Comparison of ENCODE assay signal across 33 cellular contexts in the genomic region with DNA sequence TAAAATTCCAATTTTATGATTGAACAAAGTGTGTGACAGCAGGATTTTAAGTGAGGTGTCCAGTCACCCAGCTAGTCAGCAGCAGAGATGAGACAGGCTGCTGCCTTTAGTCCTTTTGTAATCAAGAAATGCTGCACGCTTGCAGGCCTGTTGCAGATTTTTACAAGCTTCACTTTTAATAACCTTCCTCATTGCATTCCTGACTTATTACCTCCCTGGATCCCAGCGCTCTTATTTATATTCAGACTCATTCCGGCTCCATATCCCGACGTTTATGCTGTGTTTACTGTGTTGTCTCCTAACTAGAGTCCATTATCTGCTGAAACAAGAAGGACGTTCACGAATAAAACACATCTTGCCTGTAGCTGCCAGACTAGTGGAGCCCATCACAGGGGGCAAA.
"Had no signal": no experiment of that assay in that cellular context is flagged by ENCODE, and none has a peak within 500 bp of the region (broad histone marks: within the 10 kb centered on the region; RNA-seq: fewer than 3 reads in every experiment).

No MANE protein-coding gene starts in this region.

- H3K36me3 Mint-ChIP-seq: activated CD4-positive, alpha-beta memory T cell treated with anti-CD3 and anti-CD28 coated beads for 36 hours; activated CD8-positive, alpha-beta memory T cell treated with anti-CD3 and anti-CD28 coated beads, Interleukin-2, amount 10 ng/mL, durations not matched to agents 7 days and 5 days; activated naive CD4-positive, alpha-beta T cell treated with anti-CD3 and anti-CD28 coated beads, Interleukin-2, amount 10 ng/mL, durations not matched to agents 7 days and 5 days; activated naive CD4-positive, alpha-beta T cell treated with anti-CD3 and anti-CD28 coated beads, Interleukin-2, amount 50 U/mL, for 72 hours; activated naive CD8-positive, alpha-beta T cell treated with anti-CD3 and anti-CD28 coated beads, Interleukin-2, amount 10 ng/mL, durations not matched to agents 7 days and 5 days; brain had no signal

- H3K9me3 ChIP-seq: ascending aorta, breast epithelium, colonic mucosa, esophagus muscularis mucosa, gastrocnemius medialis had no signal

- ATAC-seq: activated CD4-positive, alpha-beta T cell treated with anti-CD3 and anti-CD28 coated beads for 36 hours; activated CD8-positive, alpha-beta memory T cell treated with anti-CD3 and anti-CD28 coated beads, Interleukin-2, amount 10 ng/mL, durations not matched to agents 7 days and 5 days; activated CD8-positive, alpha-beta T cell treated with anti-CD3 and anti-CD28 coated beads, Interleukin-2, amount 10 ng/mL, durations not matched to agents 7 days and 5 days; activated naive CD4-positive, alpha-beta T cell treated with anti-CD3 and anti-CD28 coated beads, Interleukin-2, amount 50 U/mL, for 72 hours; activated T-cell treated with anti-CD3 and anti-CD28 coated beads, Interleukin-2, amount 50 U/mL, for 72 hours; foreskin keratinocyte; gastrocnemius medialis; T-helper 17 cell had no signal

- H3K4me1 ChIP-seq: ascending aorta, breast epithelium, colonic mucosa, esophagus muscularis mucosa, foreskin keratinocyte, gastrocnemius medialis had no signal

- H3K9me3 Mint-ChIP-seq: activated CD4-positive, alpha-beta memory T cell treated with anti-CD3 and anti-CD28 coated beads for 36 hours; activated CD4-positive, alpha-beta T cell treated with anti-CD3 and anti-CD28 coated beads, Interleukin-2, amount 10 ng/mL, durations not matched to agents 24 days and 14 days; activated naive CD4-positive, alpha-beta T cell treated with anti-CD3 and anti-CD28 coated beads, Interleukin-2, amount 10 ng/mL, durations not matched to agents 7 days and 5 days; activated naive CD4-positive, alpha-beta T cell treated with anti-CD3 and anti-CD28 coated beads, Interleukin-2, amount 50 U/mL, for 72 hours; activated naive CD8-positive, alpha-beta T cell treated with anti-CD3 and anti-CD28 coated beads, Interleukin-2, amount 10 ng/mL, durations not matched to agents 7 days and 5 days; activated T-cell treated with anti-CD3 and anti-CD28 coated beads, Interleukin-2, amount 50 U/mL, for 24 hours; activated T-cell treated with anti-CD3 and anti-CD28 coated beads, Interleukin-2, amount 50 U/mL, for 72 hours; brain; endodermal cell; T-helper 2 cell treated with Interferon-gamma antibody and Interleukin-4, amounts not matched to agents 5 μg/mL and 100 μg/mL, for 36 hours had no signal

- DNase-seq: activated CD4-positive, alpha-beta memory T cell treated with anti-CD3 and anti-CD28 coated beads for 36 hours; activated CD4-positive, alpha-beta T cell treated with anti-CD3 and anti-CD28 coated beads for 36 hours; activated CD4-positive, CD25-positive, alpha-beta regulatory T cell; activated CD4-positive, CD25-positive, alpha-beta regulatory T cell treated with anti-CD3 and anti-CD28 coated beads, Interleukin-2, amount 50 U/mL, for 72 hours; activated CD8-positive, alpha-beta memory T cell treated with anti-CD3 and anti-CD28 coated beads, Interleukin-2, amount 10 ng/mL, durations not matched to agents 7 days and 5 days; activated CD8-positive, alpha-beta memory T cell treated with anti-CD3 and anti-CD28 coated beads, Interleukin-2, amount 50 U/mL, for 4 hours; activated CD8-positive, alpha-beta T cell treated with anti-CD3 and anti-CD28 coated beads, Interleukin-2, amount 10 ng/mL, durations not matched to agents 7 days and 5 days; activated gamma-delta T cell; activated naive CD4-positive, alpha-beta T cell; activated naive CD4-positive, alpha-beta T cell treated with anti-CD3 and anti-CD28 coated beads, Interleukin-2, amount 10 ng/mL, durations not matched to agents 7 days and 5 days; activated naive CD8-positive, alpha-beta T cell treated with anti-CD3 and anti-CD28 coated beads, Interleukin-2, amount 10 ng/mL, durations not matched to agents 7 days and 5 days; activated T-cell treated with anti-CD3 and anti-CD28 coated beads, Interleukin-2, amount 50 U/mL, for 24 hours; activated T-cell treated with anti-CD3 and anti-CD28 coated beads, Interleukin-2, amount 50 U/mL, for 72 hours; central memory CD4-positive, alpha-beta T cell; cerebellar nuclear complex; colonic mucosa; effector CD8-positive, alpha-beta T cell; endodermal cell; erythroblast; foreskin keratinocyte; gastrocnemius medialis; glutamatergic neuron; T-helper 1 cell; T-helper 17 cell; T1000 had no signal

- H3K4me3 ChIP-seq: ascending aorta, breast epithelium, cardiac muscle cell, colonic mucosa, esophagus muscularis mucosa, gastrocnemius medialis had no signal

- H3K27me3 Mint-ChIP-seq: activated CD4-positive, alpha-beta memory T cell treated with anti-CD3 and anti-CD28 coated beads for 36 hours; activated CD4-positive, alpha-beta T cell treated with anti-CD3 and anti-CD28 coated beads for 36 hours; activated CD4-positive, alpha-beta T cell treated with anti-CD3 and anti-CD28 coated beads, Interleukin-2, amount 10 ng/mL, durations not matched to agents 24 days and 14 days; activated CD8-positive, alpha-beta memory T cell treated with anti-CD3 and anti-CD28 coated beads, Interleukin-2, amount 10 ng/mL, durations not matched to agents 7 days and 5 days; activated naive CD4-positive, alpha-beta T cell treated with anti-CD3 and anti-CD28 coated beads, Interleukin-2, amount 10 ng/mL, durations not matched to agents 7 days and 5 days; activated T-cell treated with anti-CD3 and anti-CD28 coated beads, Interleukin-2, amount 50 U/mL, for 24 hours; brain; T-helper 17 cell had no signal

- H3K4me3 Mint-ChIP-seq: activated CD4-positive, alpha-beta memory T cell treated with anti-CD3 and anti-CD28 coated beads for 36 hours; activated CD4-positive, alpha-beta T cell treated with anti-CD3 and anti-CD28 coated beads for 36 hours; activated CD4-positive, alpha-beta T cell treated with anti-CD3 and anti-CD28 coated beads, Interleukin-2, amount 10 ng/mL, durations not matched to agents 24 days and 14 days; activated CD8-positive, alpha-beta memory T cell treated with anti-CD3 and anti-CD28 coated beads, Interleukin-2, amount 10 ng/mL, durations not matched to agents 7 days and 5 days; activated CD8-positive, alpha-beta T cell treated with anti-CD3 and anti-CD28 coated beads, Interleukin-2, amount 10 ng/mL, durations not matched to agents 7 days and 5 days; activated naive CD4-positive, alpha-beta T cell treated with anti-CD3 and anti-CD28 coated beads, Interleukin-2, amount 10 ng/mL, durations not matched to agents 7 days and 5 days; activated naive CD8-positive, alpha-beta T cell treated with anti-CD3 and anti-CD28 coated beads, Interleukin-2, amount 10 ng/mL, durations not matched to agents 7 days and 5 days; activated T-cell treated with anti-CD3 and anti-CD28 coated beads, Interleukin-2, amount 50 U/mL, for 24 hours; activated T-cell treated with anti-CD3 and anti-CD28 coated beads, Interleukin-2, amount 50 U/mL, for 72 hours; brain; endodermal cell; T-helper 17 cell; T-helper 2 cell treated with Interferon-gamma antibody and Interleukin-4, amounts not matched to agents 5 μg/mL and 100 μg/mL, for 36 hours had no signal

- H3K36me3 ChIP-seq: ascending aorta, breast epithelium, cardiac muscle cell, colonic mucosa, esophagus muscularis mucosa, gastrocnemius medialis had no signal

- H3K4me1 Mint-ChIP-seq: activated CD4-positive, alpha-beta T cell treated with anti-CD3 and anti-CD28 coated beads for 36 hours; activated CD4-positive, alpha-beta T cell treated with anti-CD3 and anti-CD28 coated beads, Interleukin-2, amount 10 ng/mL, durations not matched to agents 24 days and 14 days; activated CD8-positive, alpha-beta memory T cell treated with anti-CD3 and anti-CD28 coated beads, Interleukin-2, amount 10 ng/mL, durations not matched to agents 7 days and 5 days; activated naive CD4-positive, alpha-beta T cell treated with anti-CD3 and anti-CD28 coated beads, Interleukin-2, amount 10 ng/mL, durations not matched to agents 7 days and 5 days; activated naive CD8-positive, alpha-beta T cell treated with anti-CD3 and anti-CD28 coated beads, Interleukin-2, amount 10 ng/mL, durations not matched to agents 7 days and 5 days; brain; T-helper 17 cell had no signal

- H3K27ac Mint-ChIP-seq: activated CD4-positive, alpha-beta memory T cell treated with anti-CD3 and anti-CD28 coated beads for 36 hours; activated CD4-positive, alpha-beta T cell treated with anti-CD3 and anti-CD28 coated beads for 36 hours; activated CD4-positive, alpha-beta T cell treated with anti-CD3 and anti-CD28 coated beads, Interleukin-2, amount 10 ng/mL, durations not matched to agents 24 days and 14 days; activated CD8-positive, alpha-beta memory T cell treated with anti-CD3 and anti-CD28 coated beads, Interleukin-2, amount 10 ng/mL, durations not matched to agents 7 days and 5 days; activated CD8-positive, alpha-beta T cell treated with anti-CD3 and anti-CD28 coated beads, Interleukin-2, amount 10 ng/mL, durations not matched to agents 7 days and 5 days; activated naive CD4-positive, alpha-beta T cell treated with anti-CD3 and anti-CD28 coated beads, Interleukin-2, amount 10 ng/mL, durations not matched to agents 7 days and 5 days; activated naive CD4-positive, alpha-beta T cell treated with anti-CD3 and anti-CD28 coated beads, Interleukin-2, amount 50 U/mL, for 72 hours; activated naive CD8-positive, alpha-beta T cell treated with anti-CD3 and anti-CD28 coated beads, Interleukin-2, amount 10 ng/mL, durations not matched to agents 7 days and 5 days; activated T-cell treated with anti-CD3 and anti-CD28 coated beads, Interleukin-2, amount 50 U/mL, for 24 hours; activated T-cell treated with anti-CD3 and anti-CD28 coated beads, Interleukin-2, amount 50 U/mL, for 72 hours; brain; endodermal cell; T-helper 17 cell; T-helper 2 cell treated with Interferon-gamma antibody and Interleukin-4, amounts not matched to agents 5 μg/mL and 100 μg/mL, for 36 hours had no signal
